ENCODE assay signal across 23 cellular contexts in genomic region chr6:41150671-41151070, GRCh38. TPM values are rescaled to one million over a fixed set of nuclear protein-coding genes. Genes with fewer than 3 reads are reported as not detected.
DNase-seq lines count a peak whose midpoint lies in the region; ATAC-seq and TF ChIP-seq lines count a peak whose summit lies in the region.
"Had no signal": no experiment of that assay in that cellular context is flagged by ENCODE, and none has a peak within 500 bp of the region (broad histone marks: within the 10 kb centered on the region; RNA-seq: fewer than 3 reads in every experiment).

No MANE protein-coding gene starts in this region.

- H3K27me3 ChIP-seq in mammary epithelial cell (ENCODE audit: insufficient read depth, low read length) (no peaks in the 10 kb centered on the region), breast epithelium (no peaks in the 10 kb centered on the region), endodermal cell (ENCODE audit: control insufficient read depth, insufficient read depth, low read length, poor library complexity, severe bottlenecking) (no peaks in the 10 kb centered on the region)

- TF ChIP-seq CTCF in mammary epithelial cell (conservative IDR thresholded peaks at IDR 0.05 in 1 of 2, IDR thresholded peaks at IDR 0.05 in 1 of 2; ENCODE audit: extremely low read depth in 1 of 2, insufficient read depth in 1 of 2, low read depth in 1 of 2, low read length in 2 of 2) (peak in 1 of 2 donors; percentile 43), breast epithelium (IDR thresholded peaks at IDR 0.05) (no peak), endodermal cell (conservative IDR thresholded peaks at IDR 0.05) (peak; percentile 57)

- H3K36me3 ChIP-seq in mammary epithelial cell (ENCODE audit: insufficient read depth, low read length), result no peaks in the 10 kb centered on the region
- no peaks in the 10 kb centered on the region for H3K36me3 ChIP-seq in breast epithelium
- no peaks in the 10 kb centered on the region for H3K36me3 ChIP-seq in endodermal cell (ENCODE audit: control insufficient read depth, insufficient read depth, low read length)
- H3K36me3 ChIP-seq: SJSA1 had no signal

- H3K4me1 ChIP-seq in mammary epithelial cell (ENCODE audit: insufficient read depth, low read length) (peaks cover 20% of the 10 kb centered on the region), breast epithelium (no peaks in the 10 kb centered on the region), endodermal cell (ENCODE audit: control insufficient read depth, insufficient read depth, low read length) (peaks cover 3% of the 10 kb centered on the region)
- H3K4me1 ChIP-seq: A549, SJSA1 had no signal

- DNase-seq in mammary epithelial cell (peak; percentile 21), breast epithelium (ENCODE audit: low spot score in 2 of 2) (no peak), NCI-H69 (lab: John Stamatoyannopoulos, UW) (peak; percentile 30), endodermal cell (no peak), erythroblast (lab: John Stamatoyannopoulos, UW) (no peak), NCI-H345 (lab: John Stamatoyannopoulos, UW) (no peak)
- DNase-seq: EL, GF-D8, GM23248, KG1, NCI-H1092 treated with DMSO at 0.1 percent for 48 hours, NCI-H1694, NCI-H2081, NCI-H2171, NCI-H524 treated with DMSO at 0.1 percent for 48 hours had no signal

- intact Hi-C loops in mammary epithelial cell (cut with micrococcal nuclease), result loop anchor here (1.0 kb wide), 1 partner anchor 58 kb away; no protein-coding TSS in a partner anchor
- intact Hi-C loops in breast epithelium (cut with DNase I; ENCODE audit: low total_unique reads), result no loop called here

- in situ Hi-C loops in mammary epithelial cell (cut with MboI; ENCODE audit: low sequenced_read_pairs in 2 of 2), result no loop called here

- H3K27me3 Mint-ChIP-seq in endodermal cell (ENCODE audit: insufficient read depth), result peaks cover 2% of the 10 kb centered on the region

- no peaks in the 10 kb centered on the region for H3K79me2 ChIP-seq in mammary epithelial cell (ENCODE audit: insufficient read depth, low read length)

- no peak overlapping the region for H3K4me3 Mint-ChIP-seq in endodermal cell
- H3K4me3 Mint-ChIP-seq: B cell, CD14-positive monocyte had no signal

- H2AFZ ChIP-seq in mammary epithelial cell (ENCODE audit: low read depth, low read length), result no peak overlapping the region
- H2AFZ ChIP-seq: GM23248 had no signal

- H3K36me3 Mint-ChIP-seq in endodermal cell (ENCODE audit: low read depth), result no peaks in the 10 kb centered on the region
- H3K36me3 Mint-ChIP-seq: CD14-positive monocyte had no signal

- TF ChIP-seq POLR2A in breast epithelium (IDR thresholded peaks at IDR 0.05) (no peak), erythroblast (IDR thresholded peaks at IDR 0.05; ENCODE audit: low read length) (no peak)

- no peak overlapping the region for H3K27ac Mint-ChIP-seq in endodermal cell
- H3K27ac Mint-ChIP-seq: B cell, CD14-positive monocyte had no signal

- peaks cover 20% of the 10 kb centered on the region for H3K4me1 Mint-ChIP-seq in endodermal cell
- H3K4me1 Mint-ChIP-seq: B cell, CD14-positive monocyte had no signal

- no peaks in the 10 kb centered on the region for H3K9me3 Mint-ChIP-seq in endodermal cell

- no peak overlapping the region for H3K27ac ChIP-seq in mammary epithelial cell (ENCODE audit: insufficient read depth, low read depth, low read length)
- no peak overlapping the region for H3K27ac ChIP-seq in breast epithelium
- H3K27ac ChIP-seq in endodermal cell (ENCODE audit: low read depth, low read length), result no peak overlapping the region
- H3K27ac ChIP-seq: A549, GM23248, HL-60, SJSA1 had no signal

- H3K4me2 ChIP-seq in mammary epithelial cell (ENCODE audit: insufficient read depth, low read depth, low read length), result no peak overlapping the region
- H3K4me2 ChIP-seq: A549 had no signal

- dilution Hi-C loops in mammary epithelial cell (cut with HindIII; ENCODE audit: low sequenced_read_pairs), result no loop called here

- no TSS peak for BruUV-seq in mammary epithelial cell (replicated peaks; lab: Mats Ljungman, UMichigan)

- ATAC-seq in HG03342 (IDR thresholded peaks at IDR 0.05; ENCODE audit: unreplicated experiment), result no peak
- ATAC-seq: A549, Right ventricle myocardium inferior had no signal

- no peaks in the 10 kb centered on the region for H4K20me1 ChIP-seq in mammary epithelial cell (ENCODE audit: insufficient read depth, low read length)

- H3K9me3 ChIP-seq in mammary epithelial cell (replicated peaks; ENCODE audit: insufficient read depth, low read length) (no peaks in the 10 kb centered on the region), breast epithelium (no peaks in the 10 kb centered on the region), endodermal cell (ENCODE audit: control insufficient read depth, low read length) (no peaks in the 10 kb centered on the region)
- H3K9me3 ChIP-seq: A549, SJSA1 had no signal

- H3K9ac ChIP-seq in mammary epithelial cell (ENCODE audit: insufficient read depth, low read length) (no peak overlapping the region), endodermal cell (ENCODE audit: extremely low read depth, low read length, poor library complexity, severe bottlenecking) (no peak overlapping the region)
- H3K9ac ChIP-seq: GM23248 had no signal

- CTCF ChIA-PET in mammary epithelial cell (lab: Charles Lee; ENCODE audit: low non-redundant PET), result interaction anchor here (0.5 kb wide), 1 partner anchor 32 kb away, joined by 3 read pairs; no protein-coding TSS in a partner anchor

- no peak overlapping the region for H3K4me3 ChIP-seq in mammary epithelial cell (replicated peaks in 1 of 3; ENCODE audit: insufficient read depth in 1 of 3, low read depth in 2 of 3, low read length in 3 of 3)
- no peak overlapping the region for H3K4me3 ChIP-seq in breast epithelium
- no peak overlapping the region for H3K4me3 ChIP-seq in endodermal cell (ENCODE audit: low read length)
- H3K4me3 ChIP-seq: A549, GM23248, SJSA1 had no signal

- 88% methylated on average over 1 of the region's 1 CpG for WGBS in mammary epithelial cell (ENCODE audit: low coverage, missing lambda C conversion rate)
- WGBS in endodermal cell (ENCODE audit: insufficient coverage in 1 of 2, insufficient read length in 1 of 2), 2 experiments, result 78% methylated on average over 1 of the region's 1 CpG; no CpG with 5 or more reads in 1 of the 2 experiments

RNA-seq across cellular contexts. Expression of gene TREML1, which starts 3.5 kb away (rescaled TPM):
- total RNA-seq in mammary epithelial cell (1 to 10 TPM in 1 of 2 donors, under 1 TPM in 1; 0.83 to 2.1 TPM), breast epithelium (1 to 10 TPM in 1 of 3 donors, under 1 TPM in 2; 0.64 to 1.3 (median 0.98) TPM), endodermal cell (under 1 TPM; 0.31 to 0.53 TPM)
- 3.0 TPM for polyA plus RNA-seq in mammary epithelial cell
- polyA minus RNA-seq in mammary epithelial cell, result 11.9 TPM
- not detected for polyA plus RNA-seq in endodermal cell (2013, experiment 1 of 2)
- polyA plus RNA-seq in endodermal cell (2013, experiment 2 of 2), result not detected
- total RNA-seq: B cell, GM23248, HT-29, Right ventricle myocardium inferior, SJSA1 had no signal
- polyA plus RNA-seq: A549, GM23248 had no signal

RNA-seq across cellular contexts. Expression of gene TREM2, which starts 12.2 kb away (rescaled TPM):
- total RNA-seq in mammary epithelial cell (100 to 1,000 TPM in 1 of 2 donors, 10 to 100 TPM in 1; 30.0 to 142 TPM), breast epithelium (10 to 100 TPM in 2 of 3 donors, 1 to 10 TPM in 1; 7.7 to 31.6 (median 10.5) TPM), endodermal cell (not detected)
- polyA plus RNA-seq in mammary epithelial cell, result 91.0 TPM
- 74.3 TPM for polyA minus RNA-seq in mammary epithelial cell
- polyA plus RNA-seq in endodermal cell (2013, experiment 1 of 2), result not detected
- not detected for polyA plus RNA-seq in endodermal cell (2013, experiment 2 of 2)
- total RNA-seq: B cell, GM23248, HT-29, SJSA1 had no signal
- polyA plus RNA-seq: A549, GM23248 had no signal

RNA-seq across cellular contexts. Expression of gene TREML2, which starts 50.3 kb away (rescaled TPM):
- total RNA-seq in mammary epithelial cell, result under 1 TPM; under 0.01 to 0.16 TPM
- polyA plus RNA-seq in mammary epithelial cell, result 0.07 TPM
- not detected for polyA minus RNA-seq in mammary epithelial cell
- under 1 TPM in 2 of 3 donors, not detected in 1; under 0.01 to 0.15 TPM for total RNA-seq in breast epithelium
- total RNA-seq in endodermal cell, result not detected
- not detected for polyA plus RNA-seq in endodermal cell (2013, experiment 1 of 2)
- polyA plus RNA-seq in endodermal cell (2013, experiment 2 of 2), result not detected
- total RNA-seq: GM23248, SJSA1 had no signal
- polyA plus RNA-seq: A549, GM23248 had no signal

Comparison
In these comparisons a context has a peak if more than half of its experiments do, and no peak if none do; other contexts are left out.
1. DNase-seq: peak in mammary epithelial cell (single experiment) and NCI-H69 (single experiment); none in breast epithelium (0 of 2), endodermal cell (single experiment), erythroblast (0 of 2) and NCI-H345 (single experiment).
2. RNA of gene TREM2, which starts 12.2 kb away (total RNA-seq): 30.0 to 142 TPM in mammary epithelial cell and 7.7 to 31.6 TPM in breast epithelium; not detected in endodermal cell; every median in the first group is over 4 times any median in the second.